ENCODE assay signal across 10 cellular contexts in genomic region chr22:27726726-27727449, GRCh38.
A peak's percentile ranks its signal among the peaks of the same experiment; 100 is the strongest.
DNase-seq lines count a peak whose midpoint lies in the region; ATAC-seq, FAIRE-seq and TF ChIP-seq lines count a peak whose summit lies in the region.
"Had no signal": no experiment of that assay in that cellular context is flagged by ENCODE, and none has a peak within 500 bp of the region (broad histone marks: within the 10 kb centered on the region; RNA-seq: fewer than 3 reads in every experiment).

No MANE protein-coding gene starts in this region.

- no peaks in the 10 kb centered on the region for H3K36me3 ChIP-seq in pancreas

- H3K4me1 ChIP-seq in pancreas: no peaks in the 10 kb centered on the region

- H3K4me3 ChIP-seq in fibroblast of mammary gland (ENCODE audit: control insufficient read depth, low read depth, low read length) (no peak overlapping the region), pancreas (no peak overlapping the region)

- H3K27ac ChIP-seq in pancreas: no peak overlapping the region

- in situ Hi-C loops in Caki2 (cut with HindIII; ENCODE audit: low pct_unique_long_range_greater_than_20kb, low sequenced_read_pairs): no loop called here

- WGBS in pancreas, 2 donors: 76 to 84% methylated on average over 12 of the region's 12 CpGs

- H3K27me3 ChIP-seq in pancreas: no peaks in the 10 kb centered on the region

- no peak for TF ChIP-seq CTCF in fibroblast of mammary gland (conservative IDR thresholded peaks at IDR 0.05; ENCODE audit: control insufficient read depth, insufficient read depth, low read depth, low read length)
- no peak for TF ChIP-seq CTCF in pancreas (IDR thresholded peaks at IDR 0.05)

- DNase-seq in Caki2 (ENCODE audit: low read depth) (peak; percentile 100), OCI-M1 (lab: John Stamatoyannopoulos, UW) (peak; percentile 93), fibroblast of mammary gland (ENCODE audit: low read depth) (peak; percentile 68), pancreas (no peak), HT-29 (ENCODE audit: low spot score) (no peak)
- DNase-seq in activated naive CD4-positive, alpha-beta T cell treated with anti-CD3 and anti-CD28 coated beads, Interleukin-2, amount 50 U/mL, for 16 hours: no peak
- DNase-seq: NCI-H2029 had no signal

- FAIRE-seq in pancreas (lab: Jason Lieb, UNC): no peak
- FAIRE-seq: colon had no signal

- intact Hi-C loops in pancreas (cut with DNase I): no loop called here

- peak in 3 of 4 donors; percentile 55 to 72 (median 62) for ATAC-seq in pancreas
- no peak for ATAC-seq in GM19035 (IDR thresholded peaks at IDR 0.05; ENCODE audit: unreplicated experiment)
- ATAC-seq in activated CD4-positive, CD25-positive, alpha-beta regulatory T cell treated with anti-CD3 and anti-CD28 coated beads, Interleukin-2, amount 50 U/mL, for 24 hours: no peak

- no peaks in the 10 kb centered on the region for H3K9me3 ChIP-seq in pancreas

Comparison
In these comparisons a context has a peak if more than half of its experiments do, and no peak if none do; other contexts are left out.
1. DNase-seq: peak in Caki2 (single experiment), OCI-M1 (single experiment) and fibroblast of mammary gland (single experiment); none in pancreas (0 of 6), HT-29 (single experiment) and activated naive CD4-positive, alpha-beta T cell treated with anti-CD3 and anti-CD28 coated beads, Interleukin-2, amount 50 U/mL, for 16 hours (single experiment).
2. ATAC-seq: peak in pancreas (3 of 4); none in GM19035 (single experiment) and activated CD4-positive, CD25-positive, alpha-beta regulatory T cell treated with anti-CD3 and anti-CD28 coated beads, Interleukin-2, amount 50 U/mL, for 24 hours (0 of 2).